12 cellular contexts compared by ENCODE assay signal in genomic region chr22:17845790-17846189, GRCh38.
DNase-seq lines count a peak whose midpoint lies in the region; ATAC-seq and TF ChIP-seq lines count a peak whose summit lies in the region.
"Had no signal": no experiment of that assay in that cellular context is flagged by ENCODE, and none has a peak within 500 bp of the region (broad histone marks: within the 10 kb centered on the region; RNA-seq: fewer than 3 reads in every experiment).

No MANE protein-coding gene starts in this region.

- H3K4me1 ChIP-seq in mammary epithelial cell (ENCODE audit: insufficient read depth, low read length) (peaks cover 16% of the 10 kb centered on the region), skeletal muscle tissue (ENCODE audit: control insufficient read depth in 3 of 3, insufficient read depth in 3 of 3, low read length in 3 of 3) (peaks cover 33 to 53% (median 47%) of the 10 kb centered on the region in 3 donors)

- H3K27me3 ChIP-seq in mammary epithelial cell (ENCODE audit: insufficient read depth, low read length) (no peaks in the 10 kb centered on the region), skeletal muscle tissue (ENCODE audit: control insufficient read depth in 3 of 3, insufficient read depth in 3 of 3, low read length in 3 of 3) (no peaks in the 10 kb centered on the region), H7 (ENCODE audit: control insufficient read depth, insufficient read depth, low read length) (no peaks in the 10 kb centered on the region)

- H3K4me2 ChIP-seq in mammary epithelial cell (ENCODE audit: insufficient read depth, low read depth, low read length), result peak overlapping the region; percentile 50

- DNase-seq in AG10803 (ENCODE audit: low read depth) (peak; percentile 81), mammary epithelial cell (no peak), left ventricle myocardium superior (no peak), NCI-H345 (lab: John Stamatoyannopoulos, UW) (no peak), H7 (no peak)
- DNase-seq in activated CD4-positive, alpha-beta T cell treated with anti-CD3 and anti-CD28 coated beads for 48 hours, result no peak
- DNase-seq: activated naive CD8-positive, alpha-beta T cell treated with anti-CD3 and anti-CD28 coated beads, Interleukin-2, amount 50 U/mL, for 24 hours; NCI-H526 had no signal

- H3K36me3 ChIP-seq in mammary epithelial cell (ENCODE audit: insufficient read depth, low read length), result peaks cover 4% of the 10 kb centered on the region
- H3K36me3 ChIP-seq in skeletal muscle tissue (ENCODE audit: control insufficient read depth in 3 of 3, insufficient read depth in 3 of 3, low read length in 3 of 3), result peaks cover 11 to 18% (median 16%) of the 10 kb centered on the region in 3 donors
- no peaks in the 10 kb centered on the region; the same call in 1 of the 2 replicates for H3K36me3 ChIP-seq in H7 (replicated peaks; ENCODE audit: control insufficient read depth, insufficient read depth, low read length)

- no peak overlapping the region for H3K9ac ChIP-seq in mammary epithelial cell (ENCODE audit: insufficient read depth, low read length)
- peak overlapping the region; percentile 36 to 54 (median 42) for H3K9ac ChIP-seq in skeletal muscle tissue (ENCODE audit: low read depth in 1 of 3, low read length in 3 of 3)

- in situ Hi-C loops in mammary epithelial cell (cut with MboI; ENCODE audit: low sequenced_read_pairs in 2 of 2), result no loop called here

- no TSS peak for BruUV-seq in mammary epithelial cell (replicated peaks; lab: Mats Ljungman, UMichigan)

- CTCF ChIA-PET in mammary epithelial cell (lab: Charles Lee; ENCODE audit: low non-redundant PET), result no interaction called here

- intact Hi-C loops in mammary epithelial cell (cut with micrococcal nuclease), result no loop called here
- intact Hi-C loops in left ventricle myocardium superior (cut with micrococcal nuclease), result no loop called here

- TF ChIP-seq CTCF in AG10803 (conservative IDR thresholded peaks at IDR 0.05; ENCODE audit: low read length), result no peak
- TF ChIP-seq CTCF in mammary epithelial cell (conservative IDR thresholded peaks at IDR 0.05 in 1 of 2, IDR thresholded peaks at IDR 0.05 in 1 of 2; ENCODE audit: extremely low read depth in 1 of 2, insufficient read depth in 1 of 2, low read depth in 1 of 2, low read length in 2 of 2), result no peak

- WGBS in mammary epithelial cell (ENCODE audit: low coverage, missing lambda C conversion rate), result 25% methylated on average over 2 of the region's 3 CpGs

- ATAC-seq in left ventricle myocardium superior, result peak; percentile 50
- ATAC-seq in GM19023 (IDR thresholded peaks at IDR 0.05; ENCODE audit: unreplicated experiment), result no peak
- ATAC-seq: activated naive CD8-positive, alpha-beta T cell treated with anti-CD3 and anti-CD28 coated beads, Interleukin-2, amount 50 U/mL, for 24 hours; HCT116 had no signal

- dilution Hi-C loops in mammary epithelial cell (cut with HindIII; ENCODE audit: low sequenced_read_pairs), result loop anchor here (5.0 kb wide), 1 partner anchor 67 kb away; no protein-coding TSS in a partner anchor

- H3K4me3 ChIP-seq in AG10803 (ENCODE audit: low read length), result peak overlapping the region; percentile 22
- H3K4me3 ChIP-seq in mammary epithelial cell (replicated peaks in 1 of 3; ENCODE audit: insufficient read depth in 1 of 3, low read depth in 2 of 3, low read length in 3 of 3), result no peak overlapping the region
- peak overlapping the region; percentile 14 to 64 (median 49) for H3K4me3 ChIP-seq in skeletal muscle tissue (ENCODE audit: low read length in 3 of 3)
- H3K4me3 ChIP-seq in H7 (ENCODE audit: insufficient read depth, low read depth, low read length), result no peak overlapping the region

- no peaks in the 10 kb centered on the region for H4K20me1 ChIP-seq in mammary epithelial cell (ENCODE audit: insufficient read depth, low read length)

- no peak overlapping the region for H2AFZ ChIP-seq in mammary epithelial cell (ENCODE audit: low read depth, low read length)

- H3K27ac ChIP-seq in mammary epithelial cell (ENCODE audit: insufficient read depth, low read depth, low read length) (peak overlapping the region; percentile 14), skeletal muscle tissue (ENCODE audit: low read depth, low read length) (peak overlapping the region; percentile 78)
- H3K27ac ChIP-seq: VCaP had no signal

- no peaks in the 10 kb centered on the region for H3K79me2 ChIP-seq in mammary epithelial cell (ENCODE audit: insufficient read depth, low read length)

- H3K9me3 ChIP-seq in mammary epithelial cell (replicated peaks; ENCODE audit: insufficient read depth, low read length), result no peaks in the 10 kb centered on the region
- no peaks in the 10 kb centered on the region for H3K9me3 ChIP-seq in skeletal muscle tissue (ENCODE audit: control insufficient read depth in 3 of 3, low read length in 3 of 3)

Comparison
In these comparisons a context has a peak if more than half of its experiments do, and no peak if none do; other contexts are left out.
1. H3K4me3 ChIP-seq: peak in AG10803 (single experiment) and skeletal muscle tissue (3 of 3); none in mammary epithelial cell (0 of 3) and H7 (single experiment).